In the genomic region with DNA sequence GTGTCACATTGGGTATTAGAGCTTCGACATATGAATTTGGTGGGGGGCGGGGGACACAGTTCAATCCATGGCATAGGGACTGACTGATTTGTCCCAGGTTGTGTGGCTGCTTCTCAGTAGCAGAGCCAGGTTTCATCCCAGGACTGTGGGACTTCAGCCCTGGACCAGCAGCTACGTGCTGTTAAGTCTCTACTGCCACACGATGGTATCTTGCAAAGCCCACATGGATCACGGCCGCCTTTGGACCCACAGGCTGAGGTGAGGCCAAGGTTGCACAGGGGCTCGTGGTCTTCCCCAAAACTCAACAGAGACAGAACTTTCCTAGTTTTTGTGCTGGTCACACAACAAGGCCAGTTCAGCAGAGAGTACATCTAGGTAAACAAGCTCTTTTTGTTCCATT, we compare ENCODE assay signal across 28 cellular contexts.
A peak's percentile ranks its signal among the peaks of the same experiment; 100 is the strongest.
DNase-seq lines count a peak whose midpoint lies in the region; ATAC-seq and TF ChIP-seq lines count a peak whose summit lies in the region.
"Had no signal": no experiment of that assay in that cellular context is flagged by ENCODE, and none has a peak within 500 bp of the region (broad histone marks: within the 10 kb centered on the region; RNA-seq: fewer than 3 reads in every experiment).

No MANE protein-coding gene starts in this region.

- H3K36me3 ChIP-seq in neuronal stem cell (replicated peaks in 1 of 2; ENCODE audit: control insufficient read depth in 2 of 2, insufficient read depth in 2 of 2, low read length in 2 of 2), result no peaks in the 10 kb centered on the region
- H3K36me3 ChIP-seq: uterus had no signal

- no peak overlapping the region for H2BK12ac ChIP-seq in neuronal stem cell (ENCODE audit: low read length)

- no peaks in the 10 kb centered on the region for H3K9me3 ChIP-seq in neuronal stem cell (replicated peaks in 1 of 2; ENCODE audit: control insufficient read depth in 2 of 2, insufficient read depth in 1 of 2, low read depth in 1 of 2, low read length in 2 of 2)
- H3K9me3 ChIP-seq: uterus had no signal

- no peak overlapping the region for H3K4ac ChIP-seq in neuronal stem cell (ENCODE audit: low read length)

- peak; percentile 41 for DNase-seq in natural killer cell treated with Interleukin-12 subunit alpha and Interleukin-12 subunit beta and Interleukin-15 and Interleukin-18, amount 100 ng/mL, for 72 hours (ENCODE audit: low spot score)
- DNase-seq in natural killer cell (no peak), iPS-NIHi7 (ENCODE audit: extremely low spot score) (peak; percentile 3), neuronal stem cell (ENCODE audit: low spot score) (no peak), DMS53 treated with DMSO at 0.1 percent for 48 hours (lab: John Stamatoyannopoulos, UW; ENCODE audit: unreplicated experiment) (no peak), UCSD-AML1 (lab: John Stamatoyannopoulos, UW; ENCODE audit: unreplicated experiment) (no peak)
- DNase-seq: activated CD4-positive, alpha-beta T cell treated with anti-CD3 and anti-CD28 coated beads, Interleukin-2, amount 50 U/mL, for 4 hours; activated CD4-positive, CD25-positive, alpha-beta regulatory T cell; activated gamma-delta T cell; activated naive CD8-positive, alpha-beta T cell treated with anti-CD3 and anti-CD28 coated beads for 36 hours; aorta; cortex of kidney; DMS 273 treated with DMSO at 0.1 percent for 48 hours; effector memory CD8-positive, alpha-beta T cell; naive thymus-derived CD8-positive, alpha-beta T cell; NCI-H1436 treated with DMSO at 0.1 percent for 48 hours; NCI-H226; NCI-H526 treated with DMSO at 0.1 percent for 48 hours; NK-92 treated with Interleukin-12 subunit alpha and Interleukin-12 subunit beta, amount 100 ng/mL, for 24 hours; retina; stimulated activated CD4-positive, alpha-beta T cell treated with anti-CD3 and anti-CD28 coated beads, Interleukin-1b, Interleukin-23, amount 100 ng/mL, for 48 hours had no signal

- intact Hi-C loops in natural killer cell (cut with micrococcal nuclease), result no loop called here

- ATAC-seq in natural killer cell treated with Interleukin-12 subunit alpha and Interleukin-12 subunit beta and Interleukin-15 and Interleukin-18, amount 100 ng/mL, for 72 hours, result no peak
- ATAC-seq in natural killer cell (no peak), GM21528 (IDR thresholded peaks at IDR 0.05; ENCODE audit: low FRiP score, unreplicated experiment) (no peak), GM19455 (IDR thresholded peaks at IDR 0.05; ENCODE audit: unreplicated experiment) (no peak)
- ATAC-seq: CD8-positive, alpha-beta T cell; effector memory CD8-positive, alpha-beta T cell; naive thymus-derived CD8-positive, alpha-beta T cell had no signal

- peaks cover 0 to 2% of the 10 kb centered on the region in 2 donors for H3K27me3 Mint-ChIP-seq in natural killer cell treated with Interleukin-12 subunit alpha and Interleukin-12 subunit beta and Interleukin-15 and Interleukin-18, amount 100 ng/mL, for 72 hours
- peaks cover 0 to 2% of the 10 kb centered on the region in 2 donors for H3K27me3 Mint-ChIP-seq in natural killer cell (ENCODE audit: low read depth in 2 of 2)
- H3K27me3 Mint-ChIP-seq: B cell; stimulated activated naive CD8-positive, alpha-beta T cell treated with anti-CD3 and anti-CD28 coated beads, Interleukin-15, Interleukin-2, amounts not matched to agents 100 ng/mL and 50 ng/mL, for 24 hours had no signal

- no peak overlapping the region for H3K18ac ChIP-seq in neuronal stem cell (ENCODE audit: low read length)

- H4K91ac ChIP-seq in neuronal stem cell (ENCODE audit: low read depth, low read length, poor library complexity), result no peak overlapping the region

- H3K4me1 Mint-ChIP-seq in natural killer cell treated with Interleukin-12 subunit alpha and Interleukin-12 subunit beta and Interleukin-15 and Interleukin-18, amount 100 ng/mL, for 72 hours (ENCODE audit: low read depth in 2 of 2), result no peaks in the 10 kb centered on the region
- H3K4me1 Mint-ChIP-seq in natural killer cell, result no peaks in the 10 kb centered on the region
- H3K4me1 Mint-ChIP-seq: B cell; naive thymus-derived CD8-positive, alpha-beta T cell had no signal

- H4K8ac ChIP-seq in neuronal stem cell (ENCODE audit: low read depth, low read length), result no peak overlapping the region

- peak overlapping the region; percentile 26 for H3K9ac ChIP-seq in neuronal stem cell (ENCODE audit: low read depth, low read length, poor library complexity)

- no peak overlapping the region for H3K4me2 ChIP-seq in neuronal stem cell (ENCODE audit: insufficient read depth, low read length, poor library complexity, severe bottlenecking)
- H3K4me2 ChIP-seq: smooth muscle cell had no signal

- no peak overlapping the region for H3K4me3 Mint-ChIP-seq in natural killer cell treated with Interleukin-12 subunit alpha and Interleukin-12 subunit beta and Interleukin-15 and Interleukin-18, amount 100 ng/mL, for 72 hours
- H3K4me3 Mint-ChIP-seq in natural killer cell, result no peak overlapping the region
- H3K4me3 Mint-ChIP-seq: activated naive CD8-positive, alpha-beta T cell treated with anti-CD3 and anti-CD28 coated beads for 36 hours; B cell; CD8-positive, alpha-beta T cell; effector memory CD8-positive, alpha-beta T cell; naive thymus-derived CD8-positive, alpha-beta T cell; stimulated activated naive CD8-positive, alpha-beta T cell treated with anti-CD3 and anti-CD28 coated beads, Interleukin-15, Interleukin-2, amounts not matched to agents 100 ng/mL and 50 ng/mL, for 24 hours had no signal

- no peaks in the 10 kb centered on the region for H3K9me3 Mint-ChIP-seq in natural killer cell treated with Interleukin-12 subunit alpha and Interleukin-12 subunit beta and Interleukin-15 and Interleukin-18, amount 100 ng/mL, for 72 hours
- no peaks in the 10 kb centered on the region for H3K9me3 Mint-ChIP-seq in natural killer cell
- H3K9me3 Mint-ChIP-seq: activated naive CD8-positive, alpha-beta T cell treated with anti-CD3 and anti-CD28 coated beads for 36 hours; CD8-positive, alpha-beta T cell; effector memory CD8-positive, alpha-beta T cell; naive thymus-derived CD8-positive, alpha-beta T cell; stimulated activated naive CD8-positive, alpha-beta T cell treated with anti-CD3 and anti-CD28 coated beads, Interleukin-15, Interleukin-2, amounts not matched to agents 100 ng/mL and 50 ng/mL, for 24 hours had no signal

- H2BK5ac ChIP-seq in neuronal stem cell (ENCODE audit: low read length), result no peak overlapping the region

- H3K14ac ChIP-seq in neuronal stem cell (ENCODE audit: low read length), result peak overlapping the region; percentile 9

- no peak overlapping the region for H3K27ac Mint-ChIP-seq in natural killer cell treated with Interleukin-12 subunit alpha and Interleukin-12 subunit beta and Interleukin-15 and Interleukin-18, amount 100 ng/mL, for 72 hours
- no peak overlapping the region for H3K27ac Mint-ChIP-seq in natural killer cell
- H3K27ac Mint-ChIP-seq: B cell; CD8-positive, alpha-beta T cell; naive thymus-derived CD8-positive, alpha-beta T cell; stimulated activated naive CD8-positive, alpha-beta T cell treated with anti-CD3 and anti-CD28 coated beads, Interleukin-15, Interleukin-2, amounts not matched to agents 100 ng/mL and 50 ng/mL, for 24 hours had no signal

- TF ChIP-seq CTCF in natural killer cell (IDR thresholded peaks at IDR 0.05), result no peak

- no peaks in the 10 kb centered on the region for H3K36me3 Mint-ChIP-seq in natural killer cell treated with Interleukin-12 subunit alpha and Interleukin-12 subunit beta and Interleukin-15 and Interleukin-18, amount 100 ng/mL, for 72 hours
- H3K36me3 Mint-ChIP-seq in natural killer cell, result no peaks in the 10 kb centered on the region
- H3K36me3 Mint-ChIP-seq: activated naive CD8-positive, alpha-beta T cell treated with anti-CD3 and anti-CD28 coated beads for 36 hours; CD8-positive, alpha-beta T cell; naive thymus-derived CD8-positive, alpha-beta T cell had no signal

- H2BK120ac ChIP-seq in neuronal stem cell (ENCODE audit: low read depth, low read length), result no peak overlapping the region

- no peak overlapping the region for H3K27ac ChIP-seq in neuronal stem cell (replicated peaks; ENCODE audit: low read length)
- H3K27ac ChIP-seq: uterus had no signal

- H3K4me3 ChIP-seq in neuronal stem cell (ENCODE audit: low read length in 2 of 2), result no peak overlapping the region
- H3K4me3 ChIP-seq: smooth muscle cell, uterus had no signal

- peaks cover 5 to 14% of the 10 kb centered on the region in 2 donors for H3K4me1 ChIP-seq in neuronal stem cell (ENCODE audit: control insufficient read depth in 2 of 2, insufficient read depth in 1 of 2, low read depth in 1 of 2, low read length in 2 of 2)
- H3K4me1 ChIP-seq: uterus had no signal

- H2BK15ac ChIP-seq in neuronal stem cell (ENCODE audit: low read length), result no peak overlapping the region

- H2AK5ac ChIP-seq in neuronal stem cell (ENCODE audit: low read depth, low read length), result no peak overlapping the region

- H2AFZ ChIP-seq in neuronal stem cell (ENCODE audit: low read length), result no peak overlapping the region

- no peaks in the 10 kb centered on the region for H3K27me3 ChIP-seq in neuronal stem cell (ENCODE audit: control insufficient read depth in 3 of 3, insufficient read depth in 3 of 3, low read depth in 1 of 3, low read length in 3 of 3)
- H3K27me3 ChIP-seq: uterus had no signal

- no CpG with 5 or more reads among the region's 7 CpGs for WGBS in neuronal stem cell (ENCODE audit: extremely low coverage in 2 of 2, insufficient read length in 2 of 2, insufficient replicate concordance in 1 of 2), 2 donors

- H3K23ac ChIP-seq in neuronal stem cell (ENCODE audit: low read depth, low read length, poor library complexity), result no peak overlapping the region

- no peaks in the 10 kb centered on the region for H3K79me1 ChIP-seq in neuronal stem cell (ENCODE audit: low read depth, low read length)

Comparison
In these comparisons a context has a peak if more than half of its experiments do, and no peak if none do; other contexts are left out.
1. DNase-seq: peak in natural killer cell treated with Interleukin-12 subunit alpha and Interleukin-12 subunit beta and Interleukin-15 and Interleukin-18, amount 100 ng/mL, for 72 hours (single experiment) and iPS-NIHi7 (single experiment); none in natural killer cell (single experiment), neuronal stem cell (single experiment), DMS53 treated with DMSO at 0.1 percent for 48 hours (single experiment) and UCSD-AML1 (single experiment).